1 cellular context compared by ENCODE assay signal in the genomic region with DNA sequence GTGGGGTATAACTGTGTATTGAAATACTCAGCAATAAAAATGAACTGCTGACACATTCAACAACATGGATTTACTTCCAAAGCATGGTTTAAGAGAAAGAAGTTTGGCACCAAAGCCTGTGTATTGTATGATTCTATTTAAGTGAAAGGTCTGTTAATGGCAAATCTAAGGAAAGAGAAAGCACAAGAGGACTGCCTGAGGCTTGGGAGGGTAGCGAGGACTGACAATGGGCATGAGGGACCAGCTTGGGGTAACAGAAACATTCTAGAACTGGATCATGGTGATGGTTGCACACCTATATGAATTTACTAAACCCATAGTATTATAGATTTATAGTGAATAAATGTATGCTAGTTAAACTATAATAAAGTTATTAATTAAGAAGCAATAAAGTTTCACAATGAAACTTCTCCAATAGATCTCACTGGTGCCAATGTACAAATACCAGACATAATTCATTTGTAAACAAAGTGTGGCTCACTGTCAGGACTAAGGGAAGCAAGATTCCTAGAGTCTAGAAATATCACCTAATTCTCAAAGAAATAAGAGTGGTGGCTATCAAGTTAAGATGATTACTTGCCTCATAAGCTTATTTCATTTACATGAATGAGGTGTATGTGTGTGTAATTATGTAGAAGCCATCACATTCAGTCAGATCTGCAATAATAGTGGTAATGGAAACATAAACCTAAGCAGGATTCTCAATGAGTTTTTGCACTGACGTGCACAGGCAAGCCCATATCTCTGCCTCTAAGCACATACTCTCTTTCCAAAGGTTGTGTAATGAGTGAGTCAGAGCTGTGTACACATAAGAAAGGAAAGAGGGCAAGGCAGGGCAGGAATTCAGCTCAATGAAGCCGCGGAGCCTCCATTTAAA.
TF ChIP-seq lines count a peak whose summit lies in the region.

No MANE protein-coding gene starts in this region.

TF ChIP-seq in GM23338, 12 proteins besides CTCF, POLR2A, EP300 and RAD21 (continued from another document):
- TF ChIP-seq, protein P1, sequence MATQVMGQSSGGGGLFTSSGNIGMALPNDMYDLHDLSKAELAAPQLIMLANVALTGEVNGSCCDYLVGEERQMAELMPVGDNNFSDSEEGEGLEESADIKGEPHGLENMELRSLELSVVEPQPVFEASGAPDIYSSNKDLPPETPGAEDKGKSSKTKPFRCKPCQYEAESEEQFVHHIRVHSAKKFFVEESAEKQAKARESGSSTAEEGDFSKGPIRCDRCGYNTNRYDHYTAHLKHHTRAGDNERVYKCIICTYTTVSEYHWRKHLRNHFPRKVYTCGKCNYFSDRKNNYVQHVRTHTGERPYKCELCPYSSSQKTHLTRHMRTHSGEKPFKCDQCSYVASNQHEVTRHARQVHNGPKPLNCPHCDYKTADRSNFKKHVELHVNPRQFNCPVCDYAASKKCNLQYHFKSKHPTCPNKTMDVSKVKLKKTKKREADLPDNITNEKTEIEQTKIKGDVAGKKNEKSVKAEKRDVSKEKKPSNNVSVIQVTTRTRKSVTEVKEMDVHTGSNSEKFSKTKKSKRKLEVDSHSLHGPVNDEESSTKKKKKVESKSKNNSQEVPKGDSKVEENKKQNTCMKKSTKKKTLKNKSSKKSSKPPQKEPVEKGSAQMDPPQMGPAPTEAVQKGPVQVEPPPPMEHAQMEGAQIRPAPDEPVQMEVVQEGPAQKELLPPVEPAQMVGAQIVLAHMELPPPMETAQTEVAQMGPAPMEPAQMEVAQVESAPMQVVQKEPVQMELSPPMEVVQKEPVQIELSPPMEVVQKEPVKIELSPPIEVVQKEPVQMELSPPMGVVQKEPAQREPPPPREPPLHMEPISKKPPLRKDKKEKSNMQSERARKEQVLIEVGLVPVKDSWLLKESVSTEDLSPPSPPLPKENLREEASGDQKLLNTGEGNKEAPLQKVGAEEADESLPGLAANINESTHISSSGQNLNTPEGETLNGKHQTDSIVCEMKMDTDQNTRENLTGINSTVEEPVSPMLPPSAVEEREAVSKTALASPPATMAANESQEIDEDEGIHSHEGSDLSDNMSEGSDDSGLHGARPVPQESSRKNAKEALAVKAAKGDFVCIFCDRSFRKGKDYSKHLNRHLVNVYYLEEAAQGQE (IDR thresholded peaks at IDR 0.05; ENCODE audit: unreplicated experiment) = no peak
- no peak for TF ChIP-seq NANOG (IDR thresholded peaks at IDR 0.05; ENCODE audit: borderline replicate concordance)
- no peak for TF ChIP-seq EZH2 (IDR thresholded peaks at IDR 0.05; ENCODE audit: low read depth, unreplicated experiment)
- no peak for TF ChIP-seq ZNF114 (CRISPR knock-in tag; IDR thresholded peaks at IDR 0.05)
- TF ChIP-seq, protein P2, sequence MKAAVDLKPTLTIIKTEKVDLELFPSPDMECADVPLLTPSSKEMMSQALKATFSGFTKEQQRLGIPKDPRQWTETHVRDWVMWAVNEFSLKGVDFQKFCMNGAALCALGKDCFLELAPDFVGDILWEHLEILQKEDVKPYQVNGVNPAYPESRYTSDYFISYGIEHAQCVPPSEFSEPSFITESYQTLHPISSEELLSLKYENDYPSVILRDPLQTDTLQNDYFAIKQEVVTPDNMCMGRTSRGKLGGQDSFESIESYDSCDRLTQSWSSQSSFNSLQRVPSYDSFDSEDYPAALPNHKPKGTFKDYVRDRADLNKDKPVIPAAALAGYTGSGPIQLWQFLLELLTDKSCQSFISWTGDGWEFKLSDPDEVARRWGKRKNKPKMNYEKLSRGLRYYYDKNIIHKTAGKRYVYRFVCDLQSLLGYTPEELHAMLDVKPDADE (IDR thresholded peaks at IDR 0.05) = no peak
- no peak for TF ChIP-seq STAT1 (IDR thresholded peaks at IDR 0.05; ENCODE audit: unreplicated experiment)
- TF ChIP-seq EZH2phosphoT487 (IDR thresholded peaks at IDR 0.05; ENCODE audit: unreplicated experiment) = no peak
- TF ChIP-seq ZNF331 (CRISPR knock-in tag; IDR thresholded peaks at IDR 0.05; ENCODE audit: low read depth) = no peak
